ENCODE assay signal across 18 cellular contexts in genomic region chr7:8189615-8190014, GRCh38.
DNase-seq lines count a peak whose midpoint lies in the region; ATAC-seq and TF ChIP-seq lines count a peak whose summit lies in the region.
"Had no signal": no experiment of that assay in that cellular context is flagged by ENCODE, and none has a peak within 500 bp of the region (broad histone marks: within the 10 kb centered on the region; RNA-seq: fewer than 3 reads in every experiment).

No MANE protein-coding gene starts in this region.

- DNase-seq in NCI-H2029 (lab: John Stamatoyannopoulos, UW) = peak; percentile 44
- peak; percentile 11 to 51 for DNase-seq in SJCRH30
- no peak for DNase-seq in hepatocyte (ENCODE audit: low spot score)
- DNase-seq in HPDE6-E6E7 (ENCODE audit: extremely low spot score) = no peak
- DNase-seq: kidney, NCI-H526 treated with DMSO at 0.1 percent for 48 hours had no signal

- no peaks in the 10 kb centered on the region for H3K27me3 Mint-ChIP-seq in nephron (ENCODE audit: low read depth)
- H3K27me3 Mint-ChIP-seq: CD4-positive, alpha-beta memory T cell had no signal

- H3K9me2 ChIP-seq in Loucy (replicated peaks; ENCODE audit: low read depth, low read length) (no peaks in the 10 kb centered on the region), hepatocyte (replicated peaks; ENCODE audit: insufficient read depth) (no peaks in the 10 kb centered on the region)

- WGBS in hepatocyte (ENCODE audit: low lambda C conversion rate, missing lambda C conversion rate) = 63% methylated on average over 6 of the region's 7 CpGs

- no peak overlapping the region for H3K4me3 Mint-ChIP-seq in nephron
- H3K4me3 Mint-ChIP-seq: activated T-cell treated with anti-CD3 and anti-CD28 coated beads, Interleukin-2, amount 50 U/mL, for 72 hours; CD4-positive, alpha-beta memory T cell; naive B cell; stimulated activated effector memory CD8-positive, alpha-beta T cell treated with anti-CD3 and anti-CD28 coated beads, Interleukin-12 subunit alpha, Interleukin-12 subunit beta, amount 100 ng/mL, for 72 hours had no signal

- H3K36me3 ChIP-seq in Loucy (ENCODE audit: insufficient read depth, low read length) (no peaks in the 10 kb centered on the region), SJCRH30 (no peaks in the 10 kb centered on the region), hepatocyte (replicated peaks; ENCODE audit: insufficient read depth, low read depth) (no peaks in the 10 kb centered on the region)
- H3K36me3 ChIP-seq: pancreas, right lobe of liver, transverse colon had no signal

- no peak for TF ChIP-seq CTCF in Loucy (conservative IDR thresholded peaks at IDR 0.05; ENCODE audit: low read length)
- TF ChIP-seq CTCF in nephron (IDR thresholded peaks at IDR 0.05; ENCODE audit: unreplicated experiment in 3 of 3) = no peak
- TF ChIP-seq CTCF in hepatocyte (IDR thresholded peaks at IDR 0.05; ENCODE audit: poor library complexity) = no peak

- H3K79me2 ChIP-seq in Loucy (ENCODE audit: insufficient read depth, low read length) (no peaks in the 10 kb centered on the region), hepatocyte (no peaks in the 10 kb centered on the region)

- H3K4me3 ChIP-seq in Loucy (ENCODE audit: low read length, poor library complexity, severe bottlenecking) (no peak overlapping the region), SJCRH30 (no peak overlapping the region), hepatocyte (no peak overlapping the region)
- H3K4me3 ChIP-seq: body of pancreas, pancreas, right lobe of liver, transverse colon had no signal

- H2AFZ ChIP-seq in Loucy (ENCODE audit: low read length) (no peak overlapping the region), hepatocyte (no peak overlapping the region)

- H3K9me3 Mint-ChIP-seq in nephron = no peaks in the 10 kb centered on the region
- H3K9me3 Mint-ChIP-seq: activated T-cell treated with anti-CD3 and anti-CD28 coated beads, Interleukin-2, amount 50 U/mL, for 72 hours; CD4-positive, alpha-beta memory T cell; stimulated activated effector memory CD8-positive, alpha-beta T cell treated with anti-CD3 and anti-CD28 coated beads, Interleukin-12 subunit alpha, Interleukin-12 subunit beta, amount 100 ng/mL, for 72 hours had no signal

- peak overlapping the region in 2 of 3 experiments; percentile 24 to 42 for H3K27ac Mint-ChIP-seq in nephron
- H3K27ac Mint-ChIP-seq: activated T-cell treated with anti-CD3 and anti-CD28 coated beads, Interleukin-2, amount 50 U/mL, for 72 hours; stimulated activated effector memory CD8-positive, alpha-beta T cell treated with anti-CD3 and anti-CD28 coated beads, Interleukin-12 subunit alpha, Interleukin-12 subunit beta, amount 100 ng/mL, for 72 hours had no signal

- no peak overlapping the region for H3K4me2 ChIP-seq in Loucy (ENCODE audit: low read depth, low read length, poor library complexity, severe bottlenecking)
- no peak overlapping the region for H3K4me2 ChIP-seq in hepatocyte

- no peaks in the 10 kb centered on the region for H3F3A ChIP-seq in Loucy (ENCODE audit: low read depth)

- H3K9me3 ChIP-seq in Loucy (ENCODE audit: insufficient read depth, low read depth, low read length) = no peaks in the 10 kb centered on the region
- no peaks in the 10 kb centered on the region for H3K9me3 ChIP-seq in SJCRH30 (replicated peaks)
- H3K9me3 ChIP-seq in hepatocyte (ENCODE audit: low read depth) = no peaks in the 10 kb centered on the region
- H3K9me3 ChIP-seq: body of pancreas, pancreas, right lobe of liver, transverse colon had no signal

- H3K27ac ChIP-seq in SJCRH30 (no peak overlapping the region), hepatocyte (no peak overlapping the region)
- H3K27ac ChIP-seq: body of pancreas, pancreas, right lobe of liver had no signal

- peak overlapping the region; percentile 13 for H3K9ac ChIP-seq in Loucy (ENCODE audit: low read depth, low read length, poor library complexity, severe bottlenecking)

- no peaks in the 10 kb centered on the region for H3K27me3 ChIP-seq in Loucy (ENCODE audit: insufficient read depth, low read length, poor library complexity, severe bottlenecking)
- no peaks in the 10 kb centered on the region for H3K27me3 ChIP-seq in SJCRH30
- H3K27me3 ChIP-seq in hepatocyte = no peaks in the 10 kb centered on the region
- H3K27me3 ChIP-seq: body of pancreas, pancreas, right lobe of liver, transverse colon had no signal

- H3K4me1 ChIP-seq in Loucy (ENCODE audit: insufficient read depth, low read length, poor library complexity, severe bottlenecking) (peaks cover 29% of the 10 kb centered on the region), SJCRH30 (no peaks in the 10 kb centered on the region; the same call in 1 of the 2 replicates), hepatocyte (ENCODE audit: insufficient read depth) (peaks cover 16% of the 10 kb centered on the region)

- no peak for ATAC-seq in HG02759 (IDR thresholded peaks at IDR 0.05; ENCODE audit: unreplicated experiment)
- no peak for ATAC-seq in HG03039 (IDR thresholded peaks at IDR 0.05; ENCODE audit: unreplicated experiment)

- no peaks in the 10 kb centered on the region for H3K36me3 Mint-ChIP-seq in nephron (ENCODE audit: low read depth)
- H3K36me3 Mint-ChIP-seq: CD4-positive, alpha-beta memory T cell; naive B cell; stimulated activated effector memory CD8-positive, alpha-beta T cell treated with anti-CD3 and anti-CD28 coated beads, Interleukin-12 subunit alpha, Interleukin-12 subunit beta, amount 100 ng/mL, for 72 hours had no signal

- H3K4me1 Mint-ChIP-seq in nephron = peaks cover 25% of the 10 kb centered on the region

- H4K20me1 ChIP-seq in Loucy (ENCODE audit: insufficient read depth, low read length, poor library complexity, severe bottlenecking) (no peaks in the 10 kb centered on the region), hepatocyte (ENCODE audit: insufficient read depth, poor library complexity, severe bottlenecking) (no peaks in the 10 kb centered on the region)

Comparison
In these comparisons a context has a peak if more than half of its experiments do, and no peak if none do; other contexts are left out.
1. DNase-seq: peak in NCI-H2029 (single experiment) and SJCRH30 (2 of 2); none in hepatocyte (single experiment) and HPDE6-E6E7 (single experiment).